Comparison of ENCODE assay signal across 20 cellular contexts in the genomic region with DNA sequence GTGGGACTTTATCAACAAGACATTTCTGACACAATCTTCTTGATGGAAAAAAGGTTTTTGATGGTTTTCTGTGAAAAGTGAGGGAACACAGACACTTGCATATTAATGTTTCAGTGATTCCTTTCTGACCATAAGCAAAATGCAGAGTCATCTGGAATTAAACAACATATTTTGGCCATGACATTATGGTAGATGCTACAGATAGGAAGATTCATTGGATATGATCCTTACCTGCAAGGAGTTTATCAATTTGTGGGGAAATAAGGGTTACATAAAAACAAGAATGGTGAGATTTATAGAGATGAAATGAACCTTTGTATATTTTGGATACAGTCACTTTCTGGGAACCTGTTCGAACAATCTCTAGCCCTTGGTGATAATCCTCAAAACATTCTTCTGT.
DNase-seq lines count a peak whose midpoint lies in the region; ATAC-seq, FAIRE-seq and TF ChIP-seq lines count a peak whose summit lies in the region.
"Had no signal": no experiment of that assay in that cellular context is flagged by ENCODE, and none has a peak within 500 bp of the region (broad histone marks: within the 10 kb centered on the region; RNA-seq: fewer than 3 reads in every experiment).

No MANE protein-coding gene starts in this region.

- peaks cover 0 to 1% (median 0%) of the 10 kb centered on the region in 3 donors for H3K9me3 Mint-ChIP-seq in T-cell
- H3K9me3 Mint-ChIP-seq: CD14-positive monocyte, IgD-negative memory B cell had no signal

- H3K79me2 ChIP-seq in neural cell (replicated peaks; ENCODE audit: insufficient read depth, low read length), result peaks cover 18% of the 10 kb centered on the region

- no peaks in the 10 kb centered on the region for H3F3A ChIP-seq in neural cell (ENCODE audit: insufficient read depth, low read length, poor library complexity, severe bottlenecking)

- H2AFZ ChIP-seq in neural cell (ENCODE audit: low read depth, low read length), result no peak overlapping the region

- ATAC-seq in T-cell (replicated peaks in 1 of 4), result no peak
- ATAC-seq in HG03432 (IDR thresholded peaks at IDR 0.05; ENCODE audit: unreplicated experiment), result no peak

- POLR2A ChIA-PET in T-cell (lab: Charles Lee), result no interaction called here

- H3K9me3 ChIP-seq in adipocyte (ENCODE audit: control insufficient read depth, low read length) (no peaks in the 10 kb centered on the region), neural cell (ENCODE audit: low read length) (no peaks in the 10 kb centered on the region), ovary (no peaks in the 10 kb centered on the region)
- H3K9me3 ChIP-seq: BE2C, SJCRH30 had no signal

- no peak overlapping the region for H3K27ac Mint-ChIP-seq in T-cell
- H3K27ac Mint-ChIP-seq: CD8-positive, alpha-beta memory T cell; IgD-negative memory B cell had no signal

- no peak overlapping the region for H3K4me3 ChIP-seq in adipocyte (ENCODE audit: low read length)
- H3K4me3 ChIP-seq in neural cell (ENCODE audit: low read length), result no peak overlapping the region
- H3K4me3 ChIP-seq in ovary, result no peak overlapping the region
- H3K4me3 ChIP-seq: SJCRH30 had no signal

- no peaks in the 10 kb centered on the region for H4K20me1 ChIP-seq in neural cell (ENCODE audit: insufficient read depth)

- H3K36me3 Mint-ChIP-seq in T-cell, result peaks cover 51% of the 10 kb centered on the region
- H3K36me3 Mint-ChIP-seq: IgD-negative memory B cell had no signal

- no peaks in the 10 kb centered on the region for H3K27me3 ChIP-seq in adipocyte (replicated peaks; ENCODE audit: control insufficient read depth, insufficient read depth, low read length)
- H3K27me3 ChIP-seq in neural cell (ENCODE audit: insufficient read depth, low read depth, low read length), result no peaks in the 10 kb centered on the region
- no peaks in the 10 kb centered on the region for H3K27me3 ChIP-seq in ovary
- H3K27me3 ChIP-seq: BE2C, SJCRH30 had no signal

- DNase-seq in H54 (ENCODE audit: insufficient read length, low spot score) (no peak), adipocyte (ENCODE audit: low read depth) (peak; percentile 14), ovary (no peak), T-cell (no peak), head of caudate nucleus (no peak)
- DNase-seq: ACHN; BE2C; CD8-positive, alpha-beta memory T cell; DMS 273 treated with DMSO at 0.1 percent for 48 hours; H7; NCI-H1694 treated with DMSO at 0.1 percent for 48 hours; NCI-H226; SJCRH30; T-helper 1 cell had no signal

- H3K4me2 ChIP-seq in neural cell (ENCODE audit: low read length), result no peak overlapping the region

- WGBS in ovary, 3 donors, result 84 to 91% (median 85%) methylated on average over 1 of the region's 1 CpG

- TF ChIP-seq POLR2A in H54 (IDR thresholded peaks at IDR 0.05; ENCODE audit: low read depth, low read length) (no peak), ovary (IDR thresholded peaks at IDR 0.05) (no peak)

- no peak for TF ChIP-seq RAD21 in neural cell (conservative IDR thresholded peaks at IDR 0.05)

- TF ChIP-seq CTCF in neural cell (IDR thresholded peaks at IDR 0.05; ENCODE audit: poor library complexity, severe bottlenecking) (no peak), ovary (IDR thresholded peaks at IDR 0.05) (no peak)

- H3K27ac ChIP-seq in neural cell (ENCODE audit: low read length) (peak overlapping the region; percentile 10), ovary (no peak overlapping the region)
- H3K27ac ChIP-seq: SJCRH30 had no signal

- H3K27me3 Mint-ChIP-seq in T-cell, result no peaks in the 10 kb centered on the region
- H3K27me3 Mint-ChIP-seq: CD8-positive, alpha-beta memory T cell; IgD-negative memory B cell had no signal

- FAIRE-seq in H54 (lab: Jason Lieb, UNC), result peak; percentile 93
- FAIRE-seq: GM12892, GM19239 had no signal

- H3K9ac ChIP-seq in adipocyte (ENCODE audit: low read length), result no peak overlapping the region
- H3K9ac ChIP-seq in neural cell (ENCODE audit: low read length), result no peak overlapping the region

- peaks cover 13 to 26% (median 19%) of the 10 kb centered on the region in 3 donors for H3K4me1 Mint-ChIP-seq in T-cell
- H3K4me1 Mint-ChIP-seq: IgD-negative memory B cell had no signal

- no peaks in the 10 kb centered on the region for H3K36me3 ChIP-seq in adipocyte (ENCODE audit: control insufficient read depth, insufficient read depth, low read length, severe bottlenecking)
- H3K36me3 ChIP-seq in neural cell (ENCODE audit: insufficient read depth, low read length), result no peaks in the 10 kb centered on the region
- no peaks in the 10 kb centered on the region for H3K36me3 ChIP-seq in ovary
- H3K36me3 ChIP-seq: BE2C had no signal

- intact Hi-C loops in ovary (cut with DNase I), result no loop called here
- intact Hi-C loops in head of caudate nucleus (cut with DNase I), result no loop called here

- no peaks in the 10 kb centered on the region for H3K9me2 ChIP-seq in neural cell (ENCODE audit: insufficient read depth, low read length)

- CTCF ChIA-PET in T-cell (lab: Charles Lee), result no interaction called here

- peaks cover 35% of the 10 kb centered on the region for H3K4me1 ChIP-seq in adipocyte (ENCODE audit: control insufficient read depth, insufficient read depth, low read length)
- H3K4me1 ChIP-seq in ovary (ENCODE audit: insufficient read depth), result peaks cover 3% of the 10 kb centered on the region
- H3K4me1 ChIP-seq: SJCRH30 had no signal

- TF ChIP-seq EP300 in neural cell (conservative IDR thresholded peaks at IDR 0.05; ENCODE audit: poor library complexity, severe bottlenecking), result no peak
- no peak for TF ChIP-seq EP300 in ovary (IDR thresholded peaks at IDR 0.05)

- H3K4me3 Mint-ChIP-seq in T-cell, result no peak overlapping the region
- H3K4me3 Mint-ChIP-seq: CD14-positive monocyte; CD8-positive, alpha-beta memory T cell; IgD-negative memory B cell had no signal

TF ChIP-seq in neural cell, 6 proteins besides CTCF, POLR2A, EP300 and RAD21:
- TF ChIP-seq TAF1 (IDR thresholded peaks at IDR 0.05; ENCODE audit: low read depth) (no peak), EZH2 (IDR thresholded peaks at IDR 0.05; ENCODE audit: borderline replicate concordance, insufficient read depth, low read length, poor library complexity, severe bottlenecking) (no peak), MXI1 (conservative IDR thresholded peaks at IDR 0.05; ENCODE audit: poor library complexity, severe bottlenecking) (no peak)
